In genomic region chr9:77926314-77926959, GRCh38 we compare ENCODE assay signal across 10 cellular contexts.
DNase-seq lines count a peak whose midpoint lies in the region; ATAC-seq and TF ChIP-seq lines count a peak whose summit lies in the region.
"Had no signal": no experiment of that assay in that cellular context is flagged by ENCODE, and none has a peak within 500 bp of the region (broad histone marks: within the 10 kb centered on the region; RNA-seq: fewer than 3 reads in every experiment).

No MANE protein-coding gene starts in this region.

- H3K9ac ChIP-seq in smooth muscle cell (ENCODE audit: low read depth): no peak overlapping the region

- H3K79me2 ChIP-seq in smooth muscle cell (ENCODE audit: low read depth): peaks cover 71% of the 10 kb centered on the region

- no peak overlapping the region for H2AFZ ChIP-seq in smooth muscle cell (ENCODE audit: low read depth)

- H3K27me3 Mint-ChIP-seq in T-helper 1 cell treated with Interleukin-12 subunit alpha and Interleukin-12 subunit beta and Interleukin-4 antibody, amounts not matched to agents 30 μg/mL and 1 μg/mL, for 36 hours (ENCODE audit: low read depth): no peaks in the 10 kb centered on the region

- H3K9me3 Mint-ChIP-seq in T-helper 1 cell treated with Interleukin-12 subunit alpha and Interleukin-12 subunit beta and Interleukin-4 antibody, amounts not matched to agents 30 μg/mL and 1 μg/mL, for 36 hours: no peaks in the 10 kb centered on the region
- H3K9me3 Mint-ChIP-seq: activated T-helper 1 cell treated with anti-CD3 and anti-CD28 coated beads, Interleukin-12 subunit alpha, Interleukin-12 subunit beta, Interleukin-2, Interleukin-4 antibody, amounts not matched to agents 30 ng/mL and 10 ng/mL and 1 ng/mL, durations not matched to agents 14 hours and 24 hours and 36 hours; nephron progenitor cell had no signal

- H3K36me3 ChIP-seq in smooth muscle cell (ENCODE audit: low read depth): no peaks in the 10 kb centered on the region

- no peaks in the 10 kb centered on the region for H3K27me3 ChIP-seq in smooth muscle cell (ENCODE audit: low read depth)

- peak overlapping the region; percentile 64 for H3K4me2 ChIP-seq in smooth muscle cell

- no peaks in the 10 kb centered on the region for H3K9me3 ChIP-seq in smooth muscle cell (replicated peaks; ENCODE audit: low read depth)

- no peak overlapping the region for H3K4me3 ChIP-seq in fibroblast of mammary gland (ENCODE audit: control insufficient read depth, low read depth, low read length)
- H3K4me3 ChIP-seq in smooth muscle cell: no peak overlapping the region

- peaks cover 4% of the 10 kb centered on the region for H3F3A ChIP-seq in smooth muscle cell (ENCODE audit: low read depth)

- H3K4me1 ChIP-seq in smooth muscle cell (ENCODE audit: low read depth): peaks cover 12% of the 10 kb centered on the region

- no peak for TF ChIP-seq CTCF in fibroblast of mammary gland (conservative IDR thresholded peaks at IDR 0.05; ENCODE audit: control insufficient read depth, insufficient read depth, low read depth, low read length)
- no peak for TF ChIP-seq CTCF in smooth muscle cell (IDR thresholded peaks at IDR 0.05; ENCODE audit: borderline replicate concordance, insufficient read depth, poor library complexity, severe bottlenecking)

- H3K27ac ChIP-seq in smooth muscle cell (ENCODE audit: low read depth): peak overlapping the region; percentile 72

- no peak for DNase-seq in T-helper 1 cell
- DNase-seq in fibroblast of mammary gland (ENCODE audit: low read depth): peak; percentile 70
- DNase-seq in smooth muscle cell (lab: John Stamatoyannopoulos, UW; ENCODE audit: unreplicated experiment): no peak
- no peak for DNase-seq in NK-92 treated with Interleukin-12 subunit alpha and Interleukin-12 subunit beta, amount 100 ng/mL, for 24 hours (lab: John Stamatoyannopoulos, UW)
- DNase-seq in NCI-H1694 treated with DMSO at 0.1 percent for 48 hours (lab: John Stamatoyannopoulos, UW): no peak
- DNase-seq: nephron progenitor cell had no signal

- H4K20me1 ChIP-seq in smooth muscle cell (ENCODE audit: low read depth): peaks cover 65% of the 10 kb centered on the region

- peak overlapping the region; percentile 4 for H3K27ac Mint-ChIP-seq in T-helper 1 cell treated with Interleukin-12 subunit alpha and Interleukin-12 subunit beta and Interleukin-4 antibody, amounts not matched to agents 30 μg/mL and 1 μg/mL, for 36 hours
- H3K27ac Mint-ChIP-seq: activated T-helper 1 cell treated with anti-CD3 and anti-CD28 coated beads, Interleukin-12 subunit alpha, Interleukin-12 subunit beta, Interleukin-2, Interleukin-4 antibody, amounts not matched to agents 30 ng/mL and 10 ng/mL and 1 ng/mL, durations not matched to agents 14 hours and 24 hours and 36 hours; nephron progenitor cell had no signal

- peak; percentile 87 for ATAC-seq in SK-N-SH treated with all-trans-retinoic acid at 6 μM for 48 hours
- ATAC-seq in GM18907 (IDR thresholded peaks at IDR 0.05; ENCODE audit: unreplicated experiment): no peak

- peaks cover 13% of the 10 kb centered on the region for H3K36me3 Mint-ChIP-seq in T-helper 1 cell treated with Interleukin-12 subunit alpha and Interleukin-12 subunit beta and Interleukin-4 antibody, amounts not matched to agents 30 μg/mL and 1 μg/mL, for 36 hours (ENCODE audit: low read depth)

- 87% methylated on average over 2 of the region's 2 CpGs for WGBS in smooth muscle cell (ENCODE audit: low lambda C conversion rate)

- H3K4me1 Mint-ChIP-seq in T-helper 1 cell treated with Interleukin-12 subunit alpha and Interleukin-12 subunit beta and Interleukin-4 antibody, amounts not matched to agents 30 μg/mL and 1 μg/mL, for 36 hours (ENCODE audit: low read depth): peaks cover 21% of the 10 kb centered on the region
- H3K4me1 Mint-ChIP-seq: nephron progenitor cell had no signal

- no peak overlapping the region for H3K4me3 Mint-ChIP-seq in T-helper 1 cell treated with Interleukin-12 subunit alpha and Interleukin-12 subunit beta and Interleukin-4 antibody, amounts not matched to agents 30 μg/mL and 1 μg/mL, for 36 hours
- H3K4me3 Mint-ChIP-seq: activated T-helper 1 cell treated with anti-CD3 and anti-CD28 coated beads, Interleukin-12 subunit alpha, Interleukin-12 subunit beta, Interleukin-2, Interleukin-4 antibody, amounts not matched to agents 30 ng/mL and 10 ng/mL and 1 ng/mL, durations not matched to agents 14 hours and 24 hours and 36 hours; nephron progenitor cell had no signal

TF ChIP-seq in SK-N-SH treated with all-trans-retinoic acid at 6 μM for 48 hours, 23 proteins besides CTCF, POLR2A, EP300 and RAD21 (continues in another document):
- TF ChIP-seq CSRNP3 (CRISPR knock-in tag; IDR thresholded peaks at IDR 0.05): no peak
- no peak for TF ChIP-seq TOX (CRISPR knock-in tag; IDR thresholded peaks at IDR 0.05; ENCODE audit: borderline replicate concordance)
- no peak for TF ChIP-seq TCF4 (CRISPR knock-in tag; IDR thresholded peaks at IDR 0.05; ENCODE audit: borderline replicate concordance)
- TF ChIP-seq ZNF70 (CRISPR knock-in tag; IDR thresholded peaks at IDR 0.05): no peak
- TF ChIP-seq OSR1 (CRISPR knock-in tag; IDR thresholded peaks at IDR 0.05): no peak
- no peak for TF ChIP-seq ESRRG (CRISPR knock-in tag; IDR thresholded peaks at IDR 0.05)
- TF ChIP-seq PATZ1 (CRISPR knock-in tag; IDR thresholded peaks at IDR 0.05; ENCODE audit: borderline replicate concordance): no peak
- TF ChIP-seq BACH2 (CRISPR knock-in tag; IDR thresholded peaks at IDR 0.05; ENCODE audit: borderline replicate concordance): no peak
- TF ChIP-seq CSDC2 (CRISPR knock-in tag; IDR thresholded peaks at IDR 0.05): no peak
- no peak for TF ChIP-seq GLIS3 (CRISPR knock-in tag; IDR thresholded peaks at IDR 0.05)
- TF ChIP-seq ZNF8 (CRISPR knock-in tag; IDR thresholded peaks at IDR 0.05): no peak
- no peak for TF ChIP-seq CREB5 (CRISPR knock-in tag; IDR thresholded peaks at IDR 0.05; ENCODE audit: low read depth)
- TF ChIP-seq SNAI2 (CRISPR knock-in tag; IDR thresholded peaks at IDR 0.05): no peak
- no peak for TF ChIP-seq RARB (CRISPR knock-in tag; IDR thresholded peaks at IDR 0.05)
